ENCODE assay signal across 8 cellular contexts in the genomic region with DNA sequence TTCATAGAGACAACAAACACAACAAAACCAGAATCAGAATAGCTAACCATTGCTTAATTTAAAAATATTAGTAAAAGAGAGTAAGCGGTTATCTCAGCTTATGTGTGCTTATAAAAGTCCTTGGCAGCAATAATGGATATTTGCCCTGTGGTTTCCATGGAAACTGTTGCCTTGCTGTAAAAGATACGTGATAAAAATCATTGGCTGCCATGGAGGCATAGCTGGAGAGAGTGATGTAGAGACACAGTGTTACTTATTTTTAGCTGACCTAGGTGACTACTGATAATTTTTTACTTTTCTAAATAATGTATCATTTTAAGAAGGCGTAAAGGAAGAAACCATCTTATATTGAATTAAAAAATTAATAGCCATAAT.
DNase-seq lines count a peak whose midpoint lies in the region; ATAC-seq and TF ChIP-seq lines count a peak whose summit lies in the region.

No MANE protein-coding gene starts in this region.

- no peak overlapping the region for H3K4me3 ChIP-seq in HEK293 (ENCODE audit: low read depth, low read length)
- H3K4me3 ChIP-seq in fibroblast of lung (replicated peaks in 1 of 4; ENCODE audit: control extremely low read depth in 1 of 4, insufficient read depth in 1 of 4, low read depth in 3 of 4, low read length in 4 of 4) = no peak overlapping the region
- H3K4me3 ChIP-seq in skeletal muscle satellite cell (ENCODE audit: low read length) = no peak overlapping the region
- H3K4me3 ChIP-seq in effector memory CD4-positive, alpha-beta T cell (ENCODE audit: insufficient read depth, low read depth, low read length, poor library complexity, severe bottlenecking) = no peak overlapping the region

- DNase-seq in NCI-H748 treated with DMSO at 0.1 percent for 48 hours (lab: John Stamatoyannopoulos, UW) (peak; percentile 46), fibroblast of lung (ENCODE audit: low read depth in 2 of 2) (peak; percentile 81 to 86), D341Med (ENCODE audit: low spot score) (no peak)
- no peak for DNase-seq in stimulated activated CD4-positive, alpha-beta T cell treated with anti-CD3 and anti-CD28 coated beads, Interleukin-4, amount 100 ng/mL, for 24 hours
- no peak for DNase-seq in effector memory CD4-positive, alpha-beta T cell

- H3K4me2 ChIP-seq in fibroblast of lung (ENCODE audit: extremely low read depth, insufficient read depth, low read length) (no peak overlapping the region), skeletal muscle satellite cell (ENCODE audit: low read length) (no peak overlapping the region)

- H3K9me3 ChIP-seq in HEK293 (ENCODE audit: control insufficient read depth, insufficient read depth, low read depth, low read length) = no peaks in the 10 kb centered on the region
- H3K9me3 ChIP-seq in fibroblast of lung (ENCODE audit: control insufficient read depth, insufficient read depth, low read depth, low read length) = no peaks in the 10 kb centered on the region
- H3K9me3 ChIP-seq in skeletal muscle satellite cell (replicated peaks; ENCODE audit: low read length) = no peaks in the 10 kb centered on the region
- H3K9me3 ChIP-seq in effector memory CD4-positive, alpha-beta T cell (ENCODE audit: control insufficient read depth, low read length) = no peaks in the 10 kb centered on the region

- H3K9ac ChIP-seq in fibroblast of lung (ENCODE audit: insufficient read depth, low read length) (no peak overlapping the region), skeletal muscle satellite cell (ENCODE audit: low read depth, low read length) (peak overlapping the region; percentile 11)

- TF ChIP-seq CTCF in HEK293 (tag by site-specific recombination; IDR thresholded peaks at IDR 0.05) (no peak), fibroblast of lung (conservative IDR thresholded peaks at IDR 0.05 in 1 of 2, IDR thresholded peaks at IDR 0.05 in 1 of 2; ENCODE audit: low read depth in 1 of 2, low read length in 2 of 2) (no peak)

- no peak overlapping the region for H3K27ac ChIP-seq in HEK293 (ENCODE audit: extremely low read depth, low read depth, low read length)
- no peak overlapping the region for H3K27ac ChIP-seq in fibroblast of lung (ENCODE audit: insufficient read depth, low read length)
- no peak overlapping the region for H3K27ac ChIP-seq in effector memory CD4-positive, alpha-beta T cell (ENCODE audit: insufficient read depth, low read length, poor library complexity, severe bottlenecking)

- no peak overlapping the region for H2AFZ ChIP-seq in fibroblast of lung (ENCODE audit: low read length)

- no peak for ATAC-seq in GM21528 (IDR thresholded peaks at IDR 0.05; ENCODE audit: low FRiP score, unreplicated experiment)

- H3K36me3 ChIP-seq in HEK293 (ENCODE audit: control insufficient read depth in 2 of 2, insufficient read depth in 1 of 2, low read length in 2 of 2) (no peaks in the 10 kb centered on the region), fibroblast of lung (ENCODE audit: control insufficient read depth, insufficient read depth, low read length) (no peaks in the 10 kb centered on the region), skeletal muscle satellite cell (ENCODE audit: insufficient read depth, low read length) (no peaks in the 10 kb centered on the region)
- H3K36me3 ChIP-seq in effector memory CD4-positive, alpha-beta T cell (ENCODE audit: control insufficient read depth, insufficient read depth, low read length) = no peaks in the 10 kb centered on the region

- CTCF ChIA-PET in HEK293 (lab: Yijun Ruan, JAX) = interaction anchor here (0.5 to 1.9 kb wide), 2 partner anchors 9 to 268 kb away, joined by 4 to 12 read pairs; no protein-coding TSS in a partner anchor

- H3K4me1 ChIP-seq in HEK293 (ENCODE audit: control insufficient read depth, insufficient read depth, low read length) = peaks cover 5% of the 10 kb centered on the region
- H3K4me1 ChIP-seq in fibroblast of lung (ENCODE audit: control insufficient read depth, extremely low read depth, insufficient read depth, low read length) = no peaks in the 10 kb centered on the region
- no peaks in the 10 kb centered on the region for H3K4me1 ChIP-seq in skeletal muscle satellite cell (ENCODE audit: control insufficient read depth, insufficient read depth, low read length)
- H3K4me1 ChIP-seq in effector memory CD4-positive, alpha-beta T cell (ENCODE audit: control insufficient read depth, insufficient read depth, low read length, poor library complexity, severe bottlenecking) = no peaks in the 10 kb centered on the region

- no peaks in the 10 kb centered on the region for H4K20me1 ChIP-seq in fibroblast of lung (ENCODE audit: control insufficient read depth, extremely low read depth, insufficient read depth, low read length)

- no peaks in the 10 kb centered on the region for H3K79me2 ChIP-seq in fibroblast of lung (ENCODE audit: control insufficient read depth, insufficient read depth, low read length)

- POLR2A ChIA-PET in HEK293 (lab: Yijun Ruan, JAX) = no interaction called here

- H3K27me3 ChIP-seq in fibroblast of lung (ENCODE audit: control insufficient read depth, insufficient read depth, low read length) = no peaks in the 10 kb centered on the region
- no peaks in the 10 kb centered on the region for H3K27me3 ChIP-seq in skeletal muscle satellite cell (ENCODE audit: control insufficient read depth, insufficient read depth, low read length)
- no peaks in the 10 kb centered on the region for H3K27me3 ChIP-seq in effector memory CD4-positive, alpha-beta T cell (replicated peaks; ENCODE audit: control insufficient read depth, insufficient read depth, low read length, poor library complexity, severe bottlenecking)

TF ChIP-seq in HEK293, 187 proteins besides CTCF, POLR2A, EP300 and RAD21:
- TF ChIP-seq GLIS1 (tag by site-specific recombination; IDR thresholded peaks at IDR 0.05) (no peak), ZFP41 (tag by site-specific recombination; IDR thresholded peaks at IDR 0.05; ENCODE audit: borderline replicate concordance) (no peak), MYNN (tag by site-specific recombination; IDR thresholded peaks at IDR 0.05; ENCODE audit: borderline replicate concordance) (peak; percentile 99), ZNF423 (tag by site-specific recombination; IDR thresholded peaks at IDR 0.05) (no peak), ZNF2 (tag by site-specific recombination; IDR thresholded peaks at IDR 0.05) (no peak)
TF ChIP-seq in HEK293: peak in this region for 1.

Comparison
In these comparisons a context has a peak if more than half of its experiments do, and no peak if none do; other contexts are left out.
1. DNase-seq: peak in NCI-H748 treated with DMSO at 0.1 percent for 48 hours (single experiment) and fibroblast of lung (2 of 2); none in D341Med (single experiment), stimulated activated CD4-positive, alpha-beta T cell treated with anti-CD3 and anti-CD28 coated beads, Interleukin-4, amount 100 ng/mL, for 24 hours (single experiment) and effector memory CD4-positive, alpha-beta T cell (0 of 3).